In genomic region chrX:152173923-152174322, GRCh38 we compare ENCODE assay signal across 21 cellular contexts. TPM values are rescaled to one million over a fixed set of nuclear protein-coding genes. Genes with fewer than 3 reads are reported as not detected.
"Had no signal": no experiment of that assay in that cellular context is flagged by ENCODE, and none has a peak within 500 bp of the region (broad histone marks: within the 10 kb centered on the region; RNA-seq: fewer than 3 reads in every experiment).

No MANE protein-coding gene starts in this region.

RNA-seq across cellular contexts. Expression of gene MAGEA10, which starts 35.5 kb away (rescaled TPM):
- total RNA-seq: activated naive CD4-positive, alpha-beta T cell treated with anti-CD3 and anti-CD28 coated beads for 36 hours; activated naive CD4-positive, alpha-beta T cell treated with anti-CD3 and anti-CD28 coated beads, Interleukin-2, amount 50 U/mL, for 72 hours; activated naive CD8-positive, alpha-beta T cell treated with anti-CD3 and anti-CD28 coated beads for 36 hours; activated naive CD8-positive, alpha-beta T cell treated with anti-CD3 and anti-CD28 coated beads, Interleukin-2, amount 10 ng/mL, durations not matched to agents 7 days and 5 days; activated T-cell treated with anti-CD3 and anti-CD28 coated beads, Interleukin-2, amount 50 U/mL, for 4 hours; activated T-cell treated with anti-CD3 and anti-CD28 coated beads, Interleukin-2, amount 50 U/mL, for 72 hours; activated T-helper 1 cell treated with anti-CD3 and anti-CD28 coated beads, Interleukin-12 subunit alpha, Interleukin-12 subunit beta, Interleukin-2, Interleukin-4 antibody, amounts not matched to agents 30 ng/mL and 10 ng/mL and 1 ng/mL, durations not matched to agents 14 hours and 24 hours and 36 hours; activated T-helper 17 cell treated with anti-CD3 and anti-CD28 coated beads, Interleukin-2, amount 50 U/mL, for 72 hours; activated T-helper 2 cell treated with anti-CD3 and anti-CD28 coated beads, Interferon-gamma antibody, Interleukin-2, Interleukin-4, amounts not matched to agents 10 μg/mL and 5 μg/mL and 100 μg/mL, durations not matched to agents 14 hours and 24 hours and 36 hours; adrenal gland; aorta; ascending aorta; astrocyte; body of pancreas; breast epithelium; bronchial epithelial cell; cardiac muscle cell; cardiac septum; cerebellum; chondrocyte had no signal
- polyA plus RNA-seq: adipose tissue, adrenal gland, aorta, cardiac muscle cell had no signal
